Comparison of ENCODE assay signal across 1 cellular context in the genomic region with DNA sequence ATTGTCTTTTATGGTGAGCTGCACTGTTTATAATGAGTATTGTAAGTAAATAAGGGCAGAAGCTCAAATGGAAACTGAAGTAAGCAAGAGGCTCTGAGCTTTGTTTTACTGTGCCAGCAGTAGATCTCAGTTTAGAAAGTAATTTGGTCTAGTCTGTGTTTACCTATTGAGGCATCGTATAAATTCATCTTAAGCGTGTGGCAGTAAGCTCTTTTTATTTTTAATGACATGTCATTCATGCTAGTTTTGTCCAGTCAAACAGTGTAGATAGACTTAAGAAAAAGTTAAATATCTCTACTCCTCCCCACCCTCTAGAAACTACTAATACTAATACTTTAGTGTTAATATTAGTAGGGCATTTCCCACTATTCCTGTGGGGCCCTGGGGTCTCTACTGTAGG.
TF ChIP-seq lines count a peak whose summit lies in the region.

No MANE protein-coding gene starts in this region.

TF ChIP-seq in K562, 482 proteins besides CTCF, POLR2A, EP300 and RAD21 (continued from another document):
- TF ChIP-seq, protein P1, sequence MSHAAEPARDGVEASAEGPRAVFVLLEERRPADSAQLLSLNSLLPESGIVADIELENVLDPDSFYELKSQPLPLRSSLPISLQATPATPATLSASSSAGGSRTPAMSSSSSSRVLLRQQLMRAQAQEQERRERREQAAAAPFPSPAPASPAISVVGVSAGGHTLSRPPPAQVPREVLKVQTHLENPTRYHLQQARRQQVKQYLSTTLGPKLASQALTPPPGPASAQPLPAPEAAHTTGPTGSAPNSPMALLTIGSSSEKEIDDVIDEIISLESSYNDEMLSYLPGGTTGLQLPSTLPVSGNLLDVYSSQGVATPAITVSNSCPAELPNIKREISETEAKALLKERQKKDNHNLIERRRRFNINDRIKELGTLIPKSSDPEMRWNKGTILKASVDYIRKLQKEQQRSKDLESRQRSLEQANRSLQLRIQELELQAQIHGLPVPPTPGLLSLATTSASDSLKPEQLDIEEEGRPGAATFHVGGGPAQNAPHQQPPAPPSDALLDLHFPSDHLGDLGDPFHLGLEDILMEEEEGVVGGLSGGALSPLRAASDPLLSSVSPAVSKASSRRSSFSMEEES (CRISPR knock-in tag; IDR thresholded peaks at IDR 0.05), result no peak
- TF ChIP-seq ZNF57 (CRISPR knock-in tag; IDR thresholded peaks at IDR 0.05) (no peak), ATF7 (IDR thresholded peaks at IDR 0.05) (no peak), GTF2F1 (IDR thresholded peaks at IDR 0.05; ENCODE audit: low read depth, low read length) (no peak), ZNF224 (CRISPR knock-in tag; IDR thresholded peaks at IDR 0.05) (no peak), LEF1 (IDR thresholded peaks at IDR 0.05) (no peak), HEY1 (CRISPR knock-in tag; IDR thresholded peaks at IDR 0.05; ENCODE audit: borderline replicate concordance) (no peak), CSDE1 (IDR thresholded peaks at IDR 0.05) (no peak), HMG20A (CRISPR knock-in tag; conservative IDR thresholded peaks at IDR 0.05) (no peak), TSC22D4 (tag; IDR thresholded peaks at IDR 0.05) (no peak), CHD4 (IDR thresholded peaks at IDR 0.05; ENCODE audit: insufficient read depth, insufficient replicate concordance, low read depth, low read length, poor library complexity, severe bottlenecking) (no peak), ZNF263 (CRISPR knock-in tag; IDR thresholded peaks at IDR 0.05; ENCODE audit: borderline replicate concordance) (no peak)
- TF ChIP-seq, protein P2, sequence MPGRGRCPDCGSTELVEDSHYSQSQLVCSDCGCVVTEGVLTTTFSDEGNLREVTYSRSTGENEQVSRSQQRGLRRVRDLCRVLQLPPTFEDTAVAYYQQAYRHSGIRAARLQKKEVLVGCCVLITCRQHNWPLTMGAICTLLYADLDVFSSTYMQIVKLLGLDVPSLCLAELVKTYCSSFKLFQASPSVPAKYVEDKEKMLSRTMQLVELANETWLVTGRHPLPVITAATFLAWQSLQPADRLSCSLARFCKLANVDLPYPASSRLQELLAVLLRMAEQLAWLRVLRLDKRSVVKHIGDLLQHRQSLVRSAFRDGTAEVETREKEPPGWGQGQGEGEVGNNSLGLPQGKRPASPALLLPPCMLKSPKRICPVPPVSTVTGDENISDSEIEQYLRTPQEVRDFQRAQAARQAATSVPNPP (IDR thresholded peaks at IDR 0.05; ENCODE audit: borderline replicate concordance, insufficient read depth, insufficient read length), result no peak
- TF ChIP-seq, protein P3, sequence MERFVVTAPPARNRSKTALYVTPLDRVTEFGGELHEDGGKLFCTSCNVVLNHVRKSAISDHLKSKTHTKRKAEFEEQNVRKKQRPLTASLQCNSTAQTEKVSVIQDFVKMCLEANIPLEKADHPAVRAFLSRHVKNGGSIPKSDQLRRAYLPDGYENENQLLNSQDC (CRISPR knock-in tag; IDR thresholded peaks at IDR 0.05), result no peak
- TF ChIP-seq, protein P4, sequence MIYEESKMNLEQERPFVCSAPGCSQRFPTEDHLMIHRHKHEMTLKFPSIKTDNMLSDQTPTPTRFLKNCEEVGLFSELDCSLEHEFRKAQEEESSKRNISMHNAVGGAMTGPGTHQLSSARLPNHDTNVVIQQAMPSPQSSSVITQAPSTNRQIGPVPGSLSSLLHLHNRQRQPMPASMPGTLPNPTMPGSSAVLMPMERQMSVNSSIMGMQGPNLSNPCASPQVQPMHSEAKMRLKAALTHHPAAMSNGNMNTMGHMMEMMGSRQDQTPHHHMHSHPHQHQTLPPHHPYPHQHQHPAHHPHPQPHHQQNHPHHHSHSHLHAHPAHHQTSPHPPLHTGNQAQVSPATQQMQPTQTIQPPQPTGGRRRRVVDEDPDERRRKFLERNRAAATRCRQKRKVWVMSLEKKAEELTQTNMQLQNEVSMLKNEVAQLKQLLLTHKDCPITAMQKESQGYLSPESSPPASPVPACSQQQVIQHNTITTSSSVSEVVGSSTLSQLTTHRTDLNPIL (CRISPR knock-in tag; IDR thresholded peaks at IDR 0.05), result no peak
- TF ChIP-seq, protein P5, sequence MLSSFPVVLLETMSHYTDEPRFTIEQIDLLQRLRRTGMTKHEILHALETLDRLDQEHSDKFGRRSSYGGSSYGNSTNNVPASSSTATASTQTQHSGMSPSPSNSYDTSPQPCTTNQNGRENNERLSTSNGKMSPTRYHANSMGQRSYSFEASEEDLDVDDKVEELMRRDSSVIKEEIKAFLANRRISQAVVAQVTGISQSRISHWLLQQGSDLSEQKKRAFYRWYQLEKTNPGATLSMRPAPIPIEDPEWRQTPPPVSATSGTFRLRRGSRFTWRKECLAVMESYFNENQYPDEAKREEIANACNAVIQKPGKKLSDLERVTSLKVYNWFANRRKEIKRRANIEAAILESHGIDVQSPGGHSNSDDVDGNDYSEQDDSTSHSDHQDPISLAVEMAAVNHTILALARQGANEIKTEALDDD (IDR thresholded peaks at IDR 0.05), result no peak
